8 cellular contexts compared by ENCODE assay signal in genomic region chr18:22170421-22171262, GRCh38. TPM values are rescaled to one million over a fixed set of nuclear protein-coding genes. Genes with fewer than 3 reads are reported as not detected.
A peak's percentile ranks its signal among the peaks of the same experiment; 100 is the strongest.
DNase-seq lines count a peak whose midpoint lies in the region.

No MANE protein-coding gene starts in this region.

- in situ Hi-C loops in T47D (cut with HindIII; ENCODE audit: low pct_unique_long_range_greater_than_20kb, low sequenced_read_pairs) = no loop called here

- no peaks in the 10 kb centered on the region for H3K36me3 ChIP-seq in subcutaneous abdominal adipose tissue (ENCODE audit: control insufficient read depth in 5 of 5, insufficient read depth in 5 of 5, low read length in 5 of 5)

- H3K4me3 ChIP-seq in subcutaneous abdominal adipose tissue (ENCODE audit: low read depth in 1 of 5, low read length in 5 of 5) = peak overlapping the region; percentile 74 to 89 (median 83)

- H3K27ac ChIP-seq in subcutaneous abdominal adipose tissue (ENCODE audit: low read depth, low read length) = peak overlapping the region; percentile 65

- peak overlapping the region in 4 of 5 donors; percentile 64 to 92 (median 76) for H3K9ac ChIP-seq in subcutaneous abdominal adipose tissue (ENCODE audit: low read length in 5 of 5)

- H3K4me1 ChIP-seq in subcutaneous abdominal adipose tissue (ENCODE audit: control insufficient read depth in 5 of 5, insufficient read depth in 5 of 5, low read length in 5 of 5) = peaks cover 0 to 74% (median 51%) of the 10 kb centered on the region in 5 donors

- peaks cover 6 to 36% (median 29%) of the 10 kb centered on the region in 5 donors for H3K27me3 ChIP-seq in subcutaneous abdominal adipose tissue (ENCODE audit: control insufficient read depth in 5 of 5, insufficient read depth in 4 of 5, low read length in 5 of 5)

- DNase-seq in ELR (ENCODE audit: low read depth) (peak; percentile 62), NCI-H226 (peak; percentile 83), T47D (ENCODE audit: low read depth in 1 of 2, low spot score in 1 of 2) (peak; percentile 55 to 64), kidney tubule cell (ENCODE audit: low spot score) (peak; percentile 58), occipital lobe (lab: John Stamatoyannopoulos, UW) (no peak)
- no peak for DNase-seq in stimulated activated CD4-positive, alpha-beta T cell treated with anti-CD3 and anti-CD28 coated beads, Interleukin-4, amount 100 ng/mL, for 4 hours
- no peak for DNase-seq in stimulated activated CD4-positive, alpha-beta T cell treated with anti-CD3 and anti-CD28 coated beads, Interleukin-4, amount 100 ng/mL, for 1 hour

- H3K9me3 ChIP-seq in subcutaneous abdominal adipose tissue (ENCODE audit: control insufficient read depth in 5 of 5, low read length in 5 of 5) = no peaks in the 10 kb centered on the region

RNA-seq across cellular contexts. Expression of gene GATA6, which starts 1.3 kb away (rescaled TPM):
- total RNA-seq in occipital lobe = 0.16 TPM

Comparison
In these comparisons a context has a peak if more than half of its experiments do, and no peak if none do; other contexts are left out.
1. DNase-seq: peak in ELR (single experiment), NCI-H226 (single experiment), T47D (2 of 2) and kidney tubule cell (single experiment); none in occipital lobe (single experiment), stimulated activated CD4-positive, alpha-beta T cell treated with anti-CD3 and anti-CD28 coated beads, Interleukin-4, amount 100 ng/mL, for 4 hours (0 of 2) and stimulated activated CD4-positive, alpha-beta T cell treated with anti-CD3 and anti-CD28 coated beads, Interleukin-4, amount 100 ng/mL, for 1 hour (single experiment).